In the genomic region with DNA sequence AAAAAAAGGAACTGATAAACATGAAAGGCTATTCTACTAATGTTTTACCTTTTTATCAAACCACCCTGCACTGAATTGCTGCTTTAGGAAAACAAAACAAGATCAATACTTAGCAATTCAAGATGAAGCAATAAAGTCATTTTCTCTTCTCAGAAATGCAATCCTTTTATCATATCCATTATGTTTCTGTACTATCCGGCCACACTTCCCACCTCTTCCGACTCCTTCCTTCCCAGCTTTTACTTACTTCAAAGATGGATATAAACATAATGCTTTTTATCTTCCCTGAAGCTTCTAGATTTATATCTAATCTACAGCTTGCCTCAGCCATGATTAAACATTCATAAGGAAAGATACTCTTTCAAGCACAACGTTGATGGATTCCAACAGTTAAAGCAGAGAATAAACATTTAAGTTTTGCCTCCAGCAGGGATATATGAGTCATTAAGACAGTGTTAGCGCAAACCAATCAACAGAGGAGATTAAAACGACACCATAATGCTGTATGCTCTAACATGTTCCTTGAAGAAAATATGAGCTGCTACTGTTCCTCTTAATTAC, we compare ENCODE assay signal across 12 cellular contexts.
DNase-seq lines count a peak whose midpoint lies in the region; ATAC-seq, FAIRE-seq and TF ChIP-seq lines count a peak whose summit lies in the region.
"Had no signal": no experiment of that assay in that cellular context is flagged by ENCODE, and none has a peak within 500 bp of the region (broad histone marks: within the 10 kb centered on the region; RNA-seq: fewer than 3 reads in every experiment).

No MANE protein-coding gene starts in this region.

- H3K27ac ChIP-seq in left lung, result peak overlapping the region in 1 of 2 donors; percentile 28
- H3K27ac ChIP-seq: BLaER1, neural progenitor cell, transverse colon had no signal

- no peak overlapping the region for H3K4me3 ChIP-seq in bronchial epithelial cell (ENCODE audit: low read depth, low read length)
- no peak overlapping the region for H3K4me3 ChIP-seq in left lung
- H3K4me3 ChIP-seq: BLaER1, neural progenitor cell, transverse colon had no signal

- H3K27me3 ChIP-seq in bronchial epithelial cell (ENCODE audit: control insufficient read depth, insufficient read depth, low read length) (no peaks in the 10 kb centered on the region), left lung (no peaks in the 10 kb centered on the region)
- H3K27me3 ChIP-seq: BLaER1, neural progenitor cell, transverse colon had no signal

- no peak for FAIRE-seq in HTR-8/SVneo (lab: Jason Lieb, UNC)
- no peak for FAIRE-seq in bronchial epithelial cell (lab: Jason Lieb, UNC)
- FAIRE-seq in GM19239 (lab: Jason Lieb, UNC), result no peak

- ATAC-seq in left lung, result no peak

- H3K36me3 ChIP-seq in bronchial epithelial cell (ENCODE audit: control insufficient read depth, insufficient read depth, low read length) (peaks cover 1% of the 10 kb centered on the region), left lung (no peaks in the 10 kb centered on the region)

- no peaks in the 10 kb centered on the region for H3K4me1 ChIP-seq in left lung
- H3K4me1 ChIP-seq: BLaER1 had no signal

- peak; percentile 74 for DNase-seq in A172 (ENCODE audit: low spot score)
- peak; percentile 45 for DNase-seq in HTR-8/SVneo (ENCODE audit: insufficient read length, low spot score)
- DNase-seq in bronchial epithelial cell (ENCODE audit: low read depth), result peak; percentile 21
- DNase-seq in kidney tubule cell (ENCODE audit: low spot score), result peak; percentile 9
- DNase-seq in DMS79 treated with DMSO at 0.1 percent for 48 hours (lab: John Stamatoyannopoulos, UW), result no peak
- no peak for DNase-seq in left lung
- no peak for DNase-seq in GM19239 (ENCODE audit: insufficient read length, low spot score)
- no peak for DNase-seq in T-helper 9 cell
- DNase-seq: KBM-7, transverse colon had no signal

- intact Hi-C loops in left lung (cut with DNase I), result no loop called here

- H3K9me3 ChIP-seq in left lung, result peaks cover 0 to 23% of the 10 kb centered on the region in 2 donors

- TF ChIP-seq CTCF in bronchial epithelial cell (IDR thresholded peaks at IDR 0.05; ENCODE audit: insufficient read depth, low read length, severe bottlenecking) (no peak), left lung (IDR thresholded peaks at IDR 0.05) (no peak)

Comparison
In these comparisons a context has a peak if more than half of its experiments do, and no peak if none do; other contexts are left out.
1. DNase-seq: peak in A172 (single experiment), HTR-8/SVneo (single experiment), bronchial epithelial cell (single experiment) and kidney tubule cell (single experiment); none in DMS79 treated with DMSO at 0.1 percent for 48 hours (single experiment), left lung (0 of 2), GM19239 (single experiment) and T-helper 9 cell (single experiment).